9 cellular contexts compared by ENCODE assay signal in genomic region chr4:82360298-82361177, GRCh38. TPM values are rescaled to one million over a fixed set of nuclear protein-coding genes. Genes with fewer than 3 reads are reported as not detected.
A peak's percentile ranks its signal among the peaks of the same experiment; 100 is the strongest.
DNase-seq lines count a peak whose midpoint lies in the region; ATAC-seq and TF ChIP-seq lines count a peak whose summit lies in the region.
"Had no signal": no experiment of that assay in that cellular context is flagged by ENCODE, and none has a peak within 500 bp of the region (broad histone marks: within the 10 kb centered on the region; RNA-seq: fewer than 3 reads in every experiment).

No MANE protein-coding gene starts in this region.

- no peak overlapping the region for H2AFZ ChIP-seq in DND-41 (ENCODE audit: low read depth, low read length)

- peaks cover 96% of the 10 kb centered on the region for H3K36me3 ChIP-seq in DND-41 (ENCODE audit: insufficient read depth, low read length)

- no peak overlapping the region for H3K9ac ChIP-seq in DND-41 (ENCODE audit: low read depth, low read length)

- H3K27ac Mint-ChIP-seq in activated B cell treated with CpG ODN at 0.5 μM for 24 hours, result peak overlapping the region; percentile 6

- DNase-seq in DND-41 (no peak), activated B cell treated with CpG ODN at 0.5 μM for 24 hours (no peak), germinal center (ENCODE audit: low spot score) (peak; percentile 30), renal cortical epithelial cell (ENCODE audit: low read depth) (peak; percentile 47), DMS153 (lab: John Stamatoyannopoulos, UW) (no peak), NCI-H2171 (lab: John Stamatoyannopoulos, UW) (no peak)
- no peak for DNase-seq in activated effector memory CD4-positive, alpha-beta T cell treated with Interleukin-2 at 50 U/mL for 16 hours

- no peaks in the 10 kb centered on the region for H3K9me3 Mint-ChIP-seq in activated B cell treated with CpG ODN at 0.5 μM for 24 hours

- H3K4me2 ChIP-seq in DND-41 (ENCODE audit: insufficient read depth, low read length), result peak overlapping the region; percentile 8

- H3K27me3 ChIP-seq in DND-41 (ENCODE audit: insufficient read depth, low read length, poor library complexity), result no peaks in the 10 kb centered on the region
- H3K27me3 ChIP-seq: SJCRH30 had no signal

- POLR2A ChIA-PET in activated B cell treated with CpG ODN at 0.5 μM for 24 hours (lab: Charles Lee), result interaction anchor here (0.6 to 2.1 kb wide), 5 partner anchors 12 to 103 kb away, joined by 3 to 16 read pairs (median 5); no protein-coding TSS in a partner anchor

- no peak overlapping the region for H3K4me3 ChIP-seq in DND-41 (ENCODE audit: low read depth in 1 of 2, low read length in 2 of 2)
- H3K4me3 ChIP-seq: SJCRH30 had no signal

- intact Hi-C loops in activated B cell treated with CpG ODN at 0.5 μM for 24 hours (cut with micrococcal nuclease), result loop anchor here (1.0 to 5.0 kb wide), 12 partner anchors 11 to 954 kb away; no protein-coding TSS in a partner anchor

- CTCF ChIA-PET in activated B cell treated with CpG ODN at 0.5 μM for 24 hours (lab: Charles Lee), result interaction anchor here (0.6 to 3.8 kb wide), 27 partner anchors 9 to 954 kb away, joined by 3 to 26 read pairs (median 6); no protein-coding TSS in a partner anchor

- no peaks in the 10 kb centered on the region for H3K9me3 ChIP-seq in DND-41 (ENCODE audit: insufficient read depth, low read length, severe bottlenecking)
- H3K9me3 ChIP-seq: SJCRH30 had no signal

- peak; percentile 68 for TF ChIP-seq CTCF in DND-41 (IDR thresholded peaks at IDR 0.05; ENCODE audit: borderline replicate concordance, extremely low read depth, low read length, poor library complexity, severe bottlenecking)
- TF ChIP-seq CTCF in activated B cell treated with CpG ODN at 0.5 μM for 24 hours (IDR thresholded peaks at IDR 0.05), result peak; percentile 38

- H4K20me1 ChIP-seq in DND-41 (ENCODE audit: insufficient read depth, low read length), result peaks cover 98% of the 10 kb centered on the region

- H3K27me3 Mint-ChIP-seq in activated B cell treated with CpG ODN at 0.5 μM for 24 hours, result no peaks in the 10 kb centered on the region

- H3K4me3 Mint-ChIP-seq in activated B cell treated with CpG ODN at 0.5 μM for 24 hours, result no peak overlapping the region

- no peak overlapping the region for H3K27ac ChIP-seq in DND-41 (ENCODE audit: low read length)
- H3K27ac ChIP-seq: SJCRH30 had no signal

- peaks cover 67% of the 10 kb centered on the region for H3K36me3 Mint-ChIP-seq in activated B cell treated with CpG ODN at 0.5 μM for 24 hours (ENCODE audit: low read depth)

- peaks cover 100% of the 10 kb centered on the region for H3K79me2 ChIP-seq in DND-41 (ENCODE audit: insufficient read depth, low read length)

- H3K4me1 Mint-ChIP-seq in activated B cell treated with CpG ODN at 0.5 μM for 24 hours, result peaks cover 69% of the 10 kb centered on the region

- peak; percentile 70 for ATAC-seq in DND-41 (ENCODE audit: insufficient read depth, low read depth)
- peak; percentile 65 for ATAC-seq in HG03342 (IDR thresholded peaks at IDR 0.05; ENCODE audit: unreplicated experiment)
- ATAC-seq in activated B cell treated with CpG ODN at 0.5 μM for 24 hours (ENCODE audit: low read depth), result peak; percentile 75

- H3K4me1 ChIP-seq in DND-41 (ENCODE audit: insufficient read depth, low read length), result peaks cover 34% of the 10 kb centered on the region

RNA-seq across cellular contexts. Expression of gene HNRNPD, which starts 13.3 kb away (rescaled TPM):
- total RNA-seq in activated B cell treated with CpG ODN at 0.5 μM for 24 hours, result 300 and 350 TPM in 2 replicates
- total RNA-seq in renal cortical epithelial cell, result 22.2 and 101 TPM in 2 replicates

Comparison
In these comparisons a context has a peak if more than half of its experiments do, and no peak if none do; other contexts are left out.
1. DNase-seq: peak in germinal center (single experiment) and renal cortical epithelial cell (single experiment); none in DND-41 (single experiment), activated B cell treated with CpG ODN at 0.5 μM for 24 hours (single experiment), DMS153 (single experiment), activated effector memory CD4-positive, alpha-beta T cell treated with Interleukin-2 at 50 U/mL for 16 hours (single experiment) and NCI-H2171 (single experiment).
2. Peak in every context shown above with its lines, with median percentiles within 50 percentile points of each other: ATAC-seq.